10 cellular contexts compared by ENCODE assay signal in genomic region chr20:46253391-46253790, GRCh38. TPM values are rescaled to one million over a fixed set of nuclear protein-coding genes. Genes with fewer than 3 reads are reported as not detected.
A peak's percentile ranks its signal among the peaks of the same experiment; 100 is the strongest.
DNase-seq lines count a peak whose midpoint lies in the region; ATAC-seq and TF ChIP-seq lines count a peak whose summit lies in the region.
"Had no signal": no experiment of that assay in that cellular context is flagged by ENCODE, and none has a peak within 500 bp of the region (broad histone marks: within the 10 kb centered on the region; RNA-seq: fewer than 3 reads in every experiment).

No MANE protein-coding gene starts in this region.

- H3K9me3 Mint-ChIP-seq in activated naive CD8-positive, alpha-beta T cell treated with anti-CD3 and anti-CD28 coated beads for 36 hours = no peaks in the 10 kb centered on the region
- no peaks in the 10 kb centered on the region for H3K9me3 Mint-ChIP-seq in activated CD4-positive, alpha-beta memory T cell treated with anti-CD3 and anti-CD28 coated beads for 36 hours

- H3K27ac ChIP-seq in RWPE2 (ENCODE audit: poor library complexity, severe bottlenecking) (no peak overlapping the region), heart right ventricle (no peak overlapping the region)

- no peaks in the 10 kb centered on the region for H3K36me3 Mint-ChIP-seq in activated naive CD8-positive, alpha-beta T cell treated with anti-CD3 and anti-CD28 coated beads for 36 hours
- H3K36me3 Mint-ChIP-seq in activated CD4-positive, alpha-beta memory T cell treated with anti-CD3 and anti-CD28 coated beads for 36 hours = no peaks in the 10 kb centered on the region

- peak; percentile 92 for DNase-seq in 8988T
- DNase-seq in GM12864 (ENCODE audit: low read depth) = no peak
- DNase-seq in RWPE2 (ENCODE audit: low spot score) = no peak
- no peak for DNase-seq in heart right ventricle
- no peak for DNase-seq in activated naive CD8-positive, alpha-beta T cell treated with anti-CD3 and anti-CD28 coated beads for 36 hours
- DNase-seq in stimulated activated naive CD4-positive, alpha-beta T cell treated with Interleukin-2 at 50 U/mL for 16 hours (lab: John Stamatoyannopoulos, UW) = no peak
- DNase-seq in effector CD4-positive, alpha-beta T cell = no peak
- DNase-seq in activated CD4-positive, alpha-beta memory T cell treated with anti-CD3 and anti-CD28 coated beads for 36 hours = no peak
- DNase-seq: activated T-cell treated with anti-CD3 and anti-CD28 coated beads, Interleukin-2, amount 50 U/mL, for 1 hour; NCI-H2029 treated with DMSO at 0.1 percent for 48 hours had no signal

- H3K4me3 ChIP-seq in GM12864 (ENCODE audit: low read depth, low read length) (no peak overlapping the region), RWPE2 (ENCODE audit: severe bottlenecking) (no peak overlapping the region), heart right ventricle (no peak overlapping the region)

- 6 to 7% methylated on average over 8 of the region's 8 CpGs for WGBS in heart right ventricle, 2 donors

- H3K27me3 ChIP-seq in RWPE2 (ENCODE audit: insufficient read depth, poor library complexity, severe bottlenecking) (no peaks in the 10 kb centered on the region), heart right ventricle (peaks cover 16 to 86% (median 68%) of the 10 kb centered on the region in 7 donors)

- no peak for ATAC-seq in RWPE2 (ENCODE audit: low read depth)
- ATAC-seq in heart right ventricle = peak in 4 of 8 donors; percentile 23 to 62 (median 46)

- H3K4me1 ChIP-seq in RWPE2 (ENCODE audit: insufficient read depth, poor library complexity, severe bottlenecking) (peaks cover 11% of the 10 kb centered on the region), heart right ventricle (peaks cover 0 to 7% (median 0%) of the 10 kb centered on the region in 9 donors)

- intact Hi-C loops in heart right ventricle (cut with DNase I) = no loop called here
- intact Hi-C loops in activated CD4-positive, alpha-beta memory T cell treated with anti-CD3 and anti-CD28 coated beads for 36 hours (cut with micrococcal nuclease) = no loop called here

- H3K4me3 Mint-ChIP-seq in activated naive CD8-positive, alpha-beta T cell treated with anti-CD3 and anti-CD28 coated beads for 36 hours = no peak overlapping the region
- no peak overlapping the region for H3K4me3 Mint-ChIP-seq in activated CD4-positive, alpha-beta memory T cell treated with anti-CD3 and anti-CD28 coated beads for 36 hours

- H3K36me3 ChIP-seq in RWPE2 (ENCODE audit: low read depth) (no peaks in the 10 kb centered on the region), heart right ventricle (no peaks in the 10 kb centered on the region)

- POLR2A ChIA-PET in activated CD4-positive, alpha-beta memory T cell treated with anti-CD3 and anti-CD28 coated beads for 36 hours (lab: Charles Lee) = no interaction called here

- H3K9me3 ChIP-seq in RWPE2 (ENCODE audit: severe bottlenecking) = no peaks in the 10 kb centered on the region
- H3K9me3 ChIP-seq in heart right ventricle = no peaks in the 10 kb centered on the region

- H3K27ac Mint-ChIP-seq in activated naive CD8-positive, alpha-beta T cell treated with anti-CD3 and anti-CD28 coated beads for 36 hours = no peak overlapping the region
- H3K27ac Mint-ChIP-seq in activated CD4-positive, alpha-beta memory T cell treated with anti-CD3 and anti-CD28 coated beads for 36 hours = no peak overlapping the region

- H3K27me3 Mint-ChIP-seq in activated naive CD8-positive, alpha-beta T cell treated with anti-CD3 and anti-CD28 coated beads for 36 hours = peaks cover 56% of the 10 kb centered on the region
- H3K27me3 Mint-ChIP-seq in activated CD4-positive, alpha-beta memory T cell treated with anti-CD3 and anti-CD28 coated beads for 36 hours = peaks cover 41% of the 10 kb centered on the region

- TF ChIP-seq CTCF in GM12864 (IDR thresholded peaks at IDR 0.05; ENCODE audit: low read depth, low read length, missing control alignments) (peak; percentile 4), RWPE2 (IDR thresholded peaks at IDR 0.05; ENCODE audit: poor library complexity, severe bottlenecking) (peak; percentile 33), heart right ventricle (IDR thresholded peaks at IDR 0.05) (peak in 5 of 9 donors; percentile 23 to 30 (median 26))

- H3K4me1 Mint-ChIP-seq in activated naive CD8-positive, alpha-beta T cell treated with anti-CD3 and anti-CD28 coated beads for 36 hours = no peaks in the 10 kb centered on the region
- H3K4me1 Mint-ChIP-seq in activated CD4-positive, alpha-beta memory T cell treated with anti-CD3 and anti-CD28 coated beads for 36 hours (ENCODE audit: low read depth) = no peaks in the 10 kb centered on the region

- CTCF ChIA-PET in activated CD4-positive, alpha-beta memory T cell treated with anti-CD3 and anti-CD28 coated beads for 36 hours (lab: Charles Lee) = no interaction called here

RNA-seq across cellular contexts. Expression of gene CDH22, which starts 54.9 kb away (rescaled TPM):
- 10 to 100 TPM in 1 of 10 donors, 1 to 10 TPM in 2, under 1 TPM in 7; 0.16 to 11.0 (median 0.64) TPM for total RNA-seq in heart right ventricle
- 1 to 10 TPM in 1 of 2 donors, under 1 TPM in 1; 0.04 to 1.0 TPM for polyA plus RNA-seq in heart right ventricle
- total RNA-seq in activated naive CD8-positive, alpha-beta T cell treated with anti-CD3 and anti-CD28 coated beads for 36 hours = under 1 TPM in 1 of 2 experiments, not detected in 1; 0.12 TPM
- total RNA-seq in activated CD4-positive, alpha-beta memory T cell treated with anti-CD3 and anti-CD28 coated beads for 36 hours = not detected
